In the genomic region with DNA sequence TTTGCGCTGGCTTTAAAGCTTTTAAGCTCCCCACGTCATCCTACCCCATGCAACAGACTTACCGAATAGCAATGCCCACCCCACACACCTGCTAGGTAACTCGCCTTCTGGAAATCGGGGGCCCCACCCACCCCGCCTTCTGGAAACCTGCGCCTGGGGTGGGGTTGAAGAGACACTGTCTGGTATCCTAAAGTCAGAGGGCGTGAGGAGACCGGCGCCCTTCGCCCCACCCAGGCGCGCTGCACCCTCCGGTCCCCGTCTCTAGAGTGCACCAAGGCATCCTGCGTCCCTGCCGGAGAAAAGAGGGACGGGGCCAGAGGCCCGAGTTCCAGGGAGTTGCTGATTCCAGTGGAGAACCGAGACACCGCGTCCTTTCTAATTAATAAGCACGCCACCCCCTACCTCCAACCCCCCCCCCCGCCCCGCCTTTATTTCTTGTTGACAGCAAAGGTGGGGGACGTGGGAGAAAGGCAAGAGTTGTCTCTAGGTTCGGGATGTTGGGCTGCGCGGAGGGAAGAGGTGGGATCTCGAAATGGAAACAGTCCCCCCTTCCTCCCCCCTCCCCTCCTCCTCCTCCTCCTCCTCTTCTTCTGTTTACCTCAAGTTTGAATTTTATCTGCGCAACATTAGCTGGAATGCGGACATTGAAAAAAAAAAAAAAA, we compare ENCODE assay signal across 8 cellular contexts.
DNase-seq lines count a peak whose midpoint lies in the region; ATAC-seq and TF ChIP-seq lines count a peak whose summit lies in the region.

No MANE protein-coding gene starts in this region.

- ATAC-seq in GM21423 (IDR thresholded peaks at IDR 0.05; ENCODE audit: unreplicated experiment) (no peak), HG03457 (IDR thresholded peaks at IDR 0.05; ENCODE audit: unreplicated experiment) (no peak)

- H3K4me3 ChIP-seq in fibroblast of the aortic adventitia (ENCODE audit: low read depth, low read length) (peak overlapping the region; percentile 98), neutrophil (ENCODE audit: low read depth in 1 of 2, low read length in 1 of 2) (peak overlapping the region; percentile 86 to 99)

- peak overlapping the region; percentile 99 for H3K27ac ChIP-seq in neutrophil

- H3K27me3 ChIP-seq in neutrophil = no peaks in the 10 kb centered on the region

- peaks cover 32% of the 10 kb centered on the region for H3K36me3 ChIP-seq in neutrophil

- peak; percentile 20 to 60 for DNase-seq in NCI-H2081 (lab: John Stamatoyannopoulos, UW)
- no peak for DNase-seq in NCI-H2081 treated with DMSO at 0.1 percent for 48 hours (lab: John Stamatoyannopoulos, UW)
- DNase-seq in OCI-M1 (lab: John Stamatoyannopoulos, UW) = peak; percentile 41
- DNase-seq in activated effector memory CD4-positive, alpha-beta T cell treated with anti-CD3 and anti-CD28 coated beads, Interleukin-2, amount 50 U/mL, for 16 hours = peak; percentile 86
- DNase-seq in fibroblast of the aortic adventitia (ENCODE audit: low read depth) = no peak

- TF ChIP-seq CTCF in fibroblast of the aortic adventitia (IDR thresholded peaks at IDR 0.05; ENCODE audit: insufficient read depth, low read length) (no peak), neutrophil (IDR thresholded peaks at IDR 0.05) (no peak)

- peaks cover 44 to 52% of the 10 kb centered on the region in 2 experiments for H3K4me1 ChIP-seq in neutrophil (ENCODE audit: control insufficient read depth in 1 of 2, insufficient read depth in 1 of 2, low read depth in 1 of 2, low read length in 1 of 2)

- no peaks in the 10 kb centered on the region for H3K9me3 ChIP-seq in neutrophil

Comparison
In these comparisons a context has a peak if more than half of its experiments do, and no peak if none do; other contexts are left out.
1. DNase-seq: peak in NCI-H2081 (2 of 2), OCI-M1 (single experiment) and activated effector memory CD4-positive, alpha-beta T cell treated with anti-CD3 and anti-CD28 coated beads, Interleukin-2, amount 50 U/mL, for 16 hours (single experiment); none in NCI-H2081 treated with DMSO at 0.1 percent for 48 hours (single experiment) and fibroblast of the aortic adventitia (single experiment).